ENCODE assay signal across 8 cellular contexts in the genomic region with DNA sequence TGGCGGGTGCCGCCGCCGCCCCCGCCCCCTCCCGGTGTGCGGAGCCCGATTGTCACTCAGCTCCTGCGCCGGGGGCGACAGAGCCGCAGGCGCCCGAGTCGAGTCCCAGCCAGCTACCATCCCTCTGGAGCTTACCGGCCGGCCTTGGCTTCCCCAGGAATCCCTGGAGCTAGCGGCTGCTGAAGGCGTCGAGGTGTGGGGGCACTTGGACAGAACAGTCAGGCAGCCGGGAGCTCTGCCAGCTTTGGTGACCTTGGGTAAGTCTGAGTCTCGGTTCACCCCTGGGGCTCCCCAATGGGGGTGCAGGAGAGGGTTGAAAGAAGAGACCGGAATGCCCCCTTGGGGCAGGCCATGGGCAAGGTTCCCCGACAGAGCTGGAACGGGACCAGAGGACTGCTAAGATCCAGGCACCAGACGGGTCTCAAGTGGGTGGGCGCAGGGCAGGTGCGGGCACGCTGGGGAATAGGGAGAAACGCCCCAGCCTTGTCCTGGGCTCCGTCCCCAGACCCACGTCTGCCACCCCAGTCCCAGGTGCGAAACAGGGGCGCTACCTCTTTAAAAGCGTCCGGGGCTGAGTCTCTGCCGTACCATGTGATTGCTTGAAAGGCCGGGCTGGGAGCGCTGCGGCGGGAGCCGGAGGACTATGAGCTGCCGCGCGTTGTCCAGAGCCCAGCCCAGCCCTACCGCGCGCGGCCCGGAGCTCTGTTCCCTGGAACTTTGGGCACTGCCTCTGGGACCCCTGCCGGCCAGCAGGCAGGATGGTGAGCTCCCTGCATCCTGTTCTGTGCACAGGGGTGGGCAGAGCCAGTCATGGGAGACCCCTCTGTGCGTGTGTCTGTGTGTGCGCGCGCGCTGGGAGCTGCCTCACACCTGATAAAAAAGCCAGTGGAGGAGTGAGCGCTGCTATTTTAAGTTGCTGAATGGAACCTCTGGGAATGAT. TPM values are rescaled to one million over a fixed set of nuclear protein-coding genes. Genes with fewer than 3 reads are reported as not detected.
DNase-seq lines count a peak whose midpoint lies in the region; ATAC-seq, FAIRE-seq and TF ChIP-seq lines count a peak whose summit lies in the region.

ADORA1 (plus strand) TSS at position 55 of the 940 bp plus-strand sequence. CDS start 1,116 bp downstream, outside the sequence.

- H3K27me3 ChIP-seq in MM.1S (replicated peaks; ENCODE audit: insufficient read depth, low read length) (peaks cover 51% of the 10 kb centered on the region), heart right ventricle (peaks cover 0 to 70% (median 20%) of the 10 kb centered on the region in 7 donors), pancreas (no peaks in the 10 kb centered on the region)

- H3K4me2 ChIP-seq in MM.1S (ENCODE audit: low read depth, low read length): peak within 1 kb of the TSS; percentile 99

- H3K9me3 Mint-ChIP-seq in activated naive CD8-positive, alpha-beta T cell treated with anti-CD3 and anti-CD28 coated beads, Interleukin-2, amount 10 ng/mL, durations not matched to agents 7 days and 5 days: no peaks in the 10 kb centered on the region

- no peak for FAIRE-seq in pancreas (lab: Jason Lieb, UNC)

- H3K36me3 ChIP-seq in MM.1S (replicated peaks; ENCODE audit: insufficient read depth, low read length) (no peaks in the 10 kb centered on the region), heart right ventricle (no peaks in the 10 kb centered on the region), pancreas (no peaks in the 10 kb centered on the region)

- peak; percentile 48 for ATAC-seq in activated naive CD8-positive, alpha-beta T cell treated with anti-CD3 and anti-CD28 coated beads, Interleukin-2, amount 10 ng/mL, durations not matched to agents 7 days and 5 days (ENCODE audit: low read depth)
- ATAC-seq in heart right ventricle (peak; percentile 83 to 88 (median 84)), pancreas (peak; percentile 87 to 91 (median 88)), GM18502 (IDR thresholded peaks at IDR 0.05; ENCODE audit: poor library complexity, unreplicated experiment) (no peak), GM21360 (IDR thresholded peaks at IDR 0.05; ENCODE audit: unreplicated experiment) (no peak)

- H4K20me1 ChIP-seq in MM.1S (ENCODE audit: insufficient read depth, low read length): no peaks in the 10 kb centered on the region

- H3K36me3 Mint-ChIP-seq in activated naive CD8-positive, alpha-beta T cell treated with anti-CD3 and anti-CD28 coated beads, Interleukin-2, amount 10 ng/mL, durations not matched to agents 7 days and 5 days: no peaks in the 10 kb centered on the region

- WGBS in heart right ventricle, 2 donors: 2 to 3% methylated on average over 57 of the region's 57 CpGs
- 1 to 2% methylated on average over 53 to 57 of the region's 57 CpGs for WGBS in pancreas, 2 donors

- peaks cover 54% of the 10 kb centered on the region for H3K27me3 Mint-ChIP-seq in activated naive CD8-positive, alpha-beta T cell treated with anti-CD3 and anti-CD28 coated beads, Interleukin-2, amount 10 ng/mL, durations not matched to agents 7 days and 5 days

- peak; percentile 16 for DNase-seq in DMS 273 treated with DMSO at 0.1 percent for 48 hours (lab: John Stamatoyannopoulos, UW)
- peak; percentile 73 for DNase-seq in MM.1S
- no peak for DNase-seq in activated naive CD8-positive, alpha-beta T cell treated with anti-CD3 and anti-CD28 coated beads, Interleukin-2, amount 10 ng/mL, durations not matched to agents 7 days and 5 days
- peak; percentile 62 to 65 for DNase-seq in heart right ventricle
- peak; percentile 63 to 91 (median 76) for DNase-seq in pancreas
- no peak for DNase-seq in NCI-H446 treated with DMSO at 0.1 percent for 48 hours (lab: John Stamatoyannopoulos, UW)

- peak within 1 kb of the TSS; percentile 63 for H3K4me3 ChIP-seq in MM.1S (ENCODE audit: low read length)
- H3K4me3 ChIP-seq in heart right ventricle: peak within 1 kb of the TSS in 9 of 10 donors; percentile 29 to 58 (median 49)
- H3K4me3 ChIP-seq in pancreas: peak within 1 kb of the TSS; percentile 26 to 48 (median 36)

- no peak for TF ChIP-seq CTCF in MM.1S (IDR thresholded peaks at IDR 0.05; ENCODE audit: low read length)
- peak in 2 of 9 donors; percentile 15 to 26 for TF ChIP-seq CTCF in heart right ventricle (IDR thresholded peaks at IDR 0.05)
- no peak for TF ChIP-seq CTCF in pancreas (IDR thresholded peaks at IDR 0.05)

- H3K9me2 ChIP-seq in MM.1S (replicated peaks; ENCODE audit: insufficient read depth, low read length): no peaks in the 10 kb centered on the region

- no peak within 1 kb of the TSS for H3K27ac Mint-ChIP-seq in activated naive CD8-positive, alpha-beta T cell treated with anti-CD3 and anti-CD28 coated beads, Interleukin-2, amount 10 ng/mL, durations not matched to agents 7 days and 5 days

- H3F3A ChIP-seq in MM.1S (ENCODE audit: insufficient read depth, low read length): no peaks in the 10 kb centered on the region

- peaks cover 9% of the 10 kb centered on the region for H3K4me1 Mint-ChIP-seq in activated naive CD8-positive, alpha-beta T cell treated with anti-CD3 and anti-CD28 coated beads, Interleukin-2, amount 10 ng/mL, durations not matched to agents 7 days and 5 days

- intact Hi-C loops in heart right ventricle (cut with DNase I): loop anchor here in 5 of 10 donors (5.0 kb wide), 2 partner anchors 39 to 91 kb away; no protein-coding TSS in a partner anchor
- intact Hi-C loops in pancreas (cut with DNase I): no loop called here

- no peak within 1 kb of the TSS for H3K27ac ChIP-seq in MM.1S (ENCODE audit: low read length)
- peak within 1 kb of the TSS; percentile 58 to 91 (median 81) for H3K27ac ChIP-seq in heart right ventricle
- peak within 1 kb of the TSS; percentile 23 to 75 (median 56) for H3K27ac ChIP-seq in pancreas

- H3K4me3 Mint-ChIP-seq in activated naive CD8-positive, alpha-beta T cell treated with anti-CD3 and anti-CD28 coated beads, Interleukin-2, amount 10 ng/mL, durations not matched to agents 7 days and 5 days: peak within 1 kb of the TSS; percentile 27

- H3K4me1 ChIP-seq in MM.1S (ENCODE audit: low read length) (peaks cover 17% of the 10 kb centered on the region; the same call in 1 of the 2 replicates), heart right ventricle (peaks cover 23 to 70% (median 49%) of the 10 kb centered on the region in 9 donors), pancreas (peaks cover 8 to 11% (median 8%) of the 10 kb centered on the region in 3 donors)

- peak within 1 kb of the TSS; percentile 92 for H2AFZ ChIP-seq in MM.1S (ENCODE audit: low read length)

- no peaks in the 10 kb centered on the region for H3K79me2 ChIP-seq in MM.1S (ENCODE audit: low read length)

- H3K9me3 ChIP-seq in MM.1S (replicated peaks; ENCODE audit: insufficient read depth, low read length) (no peaks in the 10 kb centered on the region), heart right ventricle (no peaks in the 10 kb centered on the region), pancreas (no peaks in the 10 kb centered on the region)

- POLR2A ChIA-PET in activated naive CD8-positive, alpha-beta T cell treated with anti-CD3 and anti-CD28 coated beads, Interleukin-2, amount 10 ng/mL, durations not matched to agents 7 days and 5 days (lab: Charles Lee): no interaction called here

- H3K9ac ChIP-seq in MM.1S (ENCODE audit: low read length): peak within 1 kb of the TSS; percentile 43; the same call in 1 of the 2 replicates

RNA-seq across cellular contexts. Expression of gene ADORA1, which starts in this region (rescaled TPM):
- total RNA-seq in activated naive CD8-positive, alpha-beta T cell treated with anti-CD3 and anti-CD28 coated beads, Interleukin-2, amount 10 ng/mL, durations not matched to agents 7 days and 5 days: not detected
- 10 to 100 TPM in 4 of 10 donors, 1 to 10 TPM in 6; 5.1 to 12.2 (median 9.3) TPM for total RNA-seq in heart right ventricle
- 1 to 10 TPM; 1.8 to 8.3 TPM for polyA plus RNA-seq in heart right ventricle
- 10 to 100 TPM in 3 of 6 donors, 1 to 10 TPM in 3; 8.1 to 19.3 (median 12.7) TPM for total RNA-seq in pancreas
- 10 to 100 TPM; 14.8 to 19.7 TPM for polyA plus RNA-seq in pancreas

Comparison
In these comparisons a context has a peak if more than half of its experiments do, and no peak if none do; other contexts are left out.
1. RNA of gene ADORA1 (total RNA-seq): 8.1 to 19.3 TPM in pancreas and 5.1 to 12.2 TPM in heart right ventricle; not detected in activated naive CD8-positive, alpha-beta T cell treated with anti-CD3 and anti-CD28 coated beads, Interleukin-2, amount 10 ng/mL, durations not matched to agents 7 days and 5 days; every median in the first group is over 4 times any median in the second.
2. Peak in ATAC-seq in activated naive CD8-positive, alpha-beta T cell treated with anti-CD3 and anti-CD28 coated beads, Interleukin-2, amount 10 ng/mL, durations not matched to agents 7 days and 5 days; RNA of the gene not detected or under 1 TPM.
3. DNase-seq: peak in DMS 273 treated with DMSO at 0.1 percent for 48 hours (single experiment), MM.1S (single experiment), heart right ventricle (2 of 2) and pancreas (6 of 6); none in activated naive CD8-positive, alpha-beta T cell treated with anti-CD3 and anti-CD28 coated beads, Interleukin-2, amount 10 ng/mL, durations not matched to agents 7 days and 5 days (single experiment) and NCI-H446 treated with DMSO at 0.1 percent for 48 hours (single experiment).
4. ATAC-seq: peak in heart right ventricle (8 of 8) and pancreas (4 of 4); none in GM18502 (single experiment) and GM21360 (single experiment).
5. Peak in every context shown above with its lines, with median percentiles within 50 percentile points of each other: H3K4me3 ChIP-seq.